24 cellular contexts compared by ENCODE assay signal in genomic region chrX:30248854-30249253, GRCh38. TPM values are rescaled to one million over a fixed set of nuclear protein-coding genes. Genes with fewer than 3 reads are reported as not detected.
DNase-seq lines count a peak whose midpoint lies in the region; ATAC-seq, FAIRE-seq and TF ChIP-seq lines count a peak whose summit lies in the region.
"Had no signal": no experiment of that assay in that cellular context is flagged by ENCODE, and none has a peak within 500 bp of the region (broad histone marks: within the 10 kb centered on the region; RNA-seq: fewer than 3 reads in every experiment).

No MANE protein-coding gene starts in this region.

- ATAC-seq in GM18502 (IDR thresholded peaks at IDR 0.05; ENCODE audit: poor library complexity, unreplicated experiment): peak; percentile 76
- peak; percentile 62 for ATAC-seq in GM19397 (IDR thresholded peaks at IDR 0.05; ENCODE audit: unreplicated experiment)
- peak; percentile 79 for ATAC-seq in HG02759 (IDR thresholded peaks at IDR 0.05; ENCODE audit: unreplicated experiment)
- peak; percentile 80 for ATAC-seq in HG03442 (IDR thresholded peaks at IDR 0.05; ENCODE audit: unreplicated experiment)
- ATAC-seq: upper lobe of right lung had no signal

- H3K4me1 Mint-ChIP-seq in progenitor cell of endocrine pancreas (ENCODE audit: low read depth): no peaks in the 10 kb centered on the region
- H3K4me1 Mint-ChIP-seq: CD8-positive, alpha-beta memory T cell had no signal

- TF ChIP-seq CTCF in progenitor cell of endocrine pancreas (IDR thresholded peaks at IDR 0.05; ENCODE audit: unreplicated experiment) (no peak), D721Med (IDR thresholded peaks at IDR 0.05; ENCODE audit: insufficient read depth, missing control alignments) (no peak)

- intact Hi-C loops in head of caudate nucleus (cut with DNase I): no loop called here

- H3K27me3 Mint-ChIP-seq in progenitor cell of endocrine pancreas: no peaks in the 10 kb centered on the region
- H3K27me3 Mint-ChIP-seq: CD8-positive, alpha-beta memory T cell had no signal

- DNase-seq in progenitor cell of endocrine pancreas (ENCODE audit: low spot score, unreplicated experiment) (no peak), erythroblast (lab: John Stamatoyannopoulos, UW) (no peak), D721Med (ENCODE audit: insufficient read length, low spot score) (no peak), head of caudate nucleus (no peak)
- DNase-seq: activated CD4-positive, CD25-positive, alpha-beta regulatory T cell treated with anti-CD3 and anti-CD28 coated beads, Interleukin-2, amount 50 U/mL, for 72 hours; activated CD8-positive, alpha-beta memory T cell treated with anti-CD3 and anti-CD28 coated beads, Interleukin-2, amount 50 U/mL, for 4 hours; activated naive CD4-positive, alpha-beta T cell treated with Interleukin-2 at 50 U/mL for 16 hours; CD8-positive, alpha-beta memory T cell; NCI-H1436 treated with DMSO at 0.1 percent for 48 hours; NCI-H446; ovary; upper lobe of right lung had no signal

- H3K27ac Mint-ChIP-seq in progenitor cell of endocrine pancreas: no peak overlapping the region
- H3K27ac Mint-ChIP-seq: CD8-positive, alpha-beta memory T cell had no signal

- no peak for FAIRE-seq in D721Med (lab: Jason Lieb, UNC)
- FAIRE-seq: endothelial cell of umbilical vein, frontal cortex, GM12892 had no signal

- no peak for TF ChIP-seq POLR2A in erythroblast (IDR thresholded peaks at IDR 0.05; ENCODE audit: low read length)

- no peaks in the 10 kb centered on the region for H3K36me3 Mint-ChIP-seq in progenitor cell of endocrine pancreas (ENCODE audit: insufficient read depth)
- H3K36me3 Mint-ChIP-seq: CD8-positive, alpha-beta memory T cell had no signal

- no peaks in the 10 kb centered on the region for H3K9me3 Mint-ChIP-seq in progenitor cell of endocrine pancreas (ENCODE audit: low read depth)

- no peak overlapping the region for H3K4me3 Mint-ChIP-seq in progenitor cell of endocrine pancreas (ENCODE audit: low read depth)
- H3K4me3 Mint-ChIP-seq: CD8-positive, alpha-beta memory T cell had no signal

RNA-seq across cellular contexts. Expression of gene MAGEB1, which starts 1.9 kb away (rescaled TPM):
- not detected in 2 replicates for total RNA-seq in progenitor cell of endocrine pancreas
- total RNA-seq: astrocyte; CD8-positive, alpha-beta memory T cell; endothelial cell of umbilical vein; frontal cortex; HT-29; liver; ovary; T-helper 2 cell treated with Interferon-gamma antibody and Interleukin-4, amounts not matched to agents 100 ng/mL and 5 ng/mL, for 36 hours; upper lobe of right lung had no signal

RNA-seq across cellular contexts. Expression of gene MAGEB4, which starts 7.1 kb away (rescaled TPM):
- not detected in 2 replicates for total RNA-seq in progenitor cell of endocrine pancreas
- total RNA-seq: astrocyte; CD8-positive, alpha-beta memory T cell; Daoy; endothelial cell of umbilical vein; frontal cortex; HT-29; liver; T-helper 2 cell treated with Interferon-gamma antibody and Interleukin-4, amounts not matched to agents 100 ng/mL and 5 ng/mL, for 36 hours; upper lobe of right lung had no signal

RNA-seq across cellular contexts. Expression of gene MAGEB3, which starts 18.4 kb away (rescaled TPM):
- total RNA-seq in progenitor cell of endocrine pancreas: 0.26 and 0.51 TPM in 2 replicates
- total RNA-seq: astrocyte; CD8-positive, alpha-beta memory T cell; endothelial cell of umbilical vein; frontal cortex; HT-29; liver; ovary; T-helper 2 cell treated with Interferon-gamma antibody and Interleukin-4, amounts not matched to agents 100 ng/mL and 5 ng/mL, for 36 hours; upper lobe of right lung had no signal

RNA-seq across cellular contexts. Expression of gene MAGEB2, which starts 33.5 kb away (rescaled TPM):
- not detected in 2 replicates for total RNA-seq in progenitor cell of endocrine pancreas
- total RNA-seq: astrocyte; CD8-positive, alpha-beta memory T cell; endothelial cell of umbilical vein; frontal cortex; HT-29; liver; T-helper 2 cell treated with Interferon-gamma antibody and Interleukin-4, amounts not matched to agents 100 ng/mL and 5 ng/mL, for 36 hours; upper lobe of right lung had no signal
